Comparison of ENCODE assay signal across 8 cellular contexts in the genomic region with DNA sequence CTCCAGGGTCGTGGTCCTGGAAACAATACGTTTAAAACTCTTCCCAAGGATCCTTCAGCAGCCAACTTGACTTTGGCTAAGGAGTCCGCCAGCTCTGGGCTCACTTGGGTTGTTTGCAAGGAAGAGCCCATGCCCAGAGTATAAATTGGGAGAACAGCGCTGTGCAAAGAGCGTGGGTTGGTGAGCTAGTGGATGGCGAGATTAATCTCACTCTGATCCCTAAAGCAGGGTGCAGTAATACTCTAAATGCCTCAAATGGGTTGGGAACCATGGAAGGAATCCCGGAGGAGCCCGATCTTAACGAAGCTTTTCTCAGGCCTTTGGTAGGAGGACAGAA. TPM values are rescaled to one million over a fixed set of nuclear protein-coding genes. Genes with fewer than 3 reads are reported as not detected.
DNase-seq lines count a peak whose midpoint lies in the region; ATAC-seq and TF ChIP-seq lines count a peak whose summit lies in the region.

No MANE protein-coding gene starts in this region.

- peaks cover 14% of the 10 kb centered on the region for H3K27me3 Mint-ChIP-seq in progenitor cell of endocrine pancreas

- H3K27ac Mint-ChIP-seq in progenitor cell of endocrine pancreas, result peak overlapping the region; percentile 96

- peak overlapping the region; percentile 38; the same call in 1 of the 2 replicates for H3K4me3 ChIP-seq in GM08714 (ENCODE audit: low read length)
- H3K4me3 ChIP-seq in SU-DHL-6 (ENCODE audit: insufficient read depth, low read length, poor library complexity, severe bottlenecking), result peak overlapping the region; percentile 23
- peak overlapping the region; percentile 84 for H3K4me3 ChIP-seq in fibroblast of the aortic adventitia (ENCODE audit: low read depth, low read length)

- peak overlapping the region; percentile 73 for H2AFZ ChIP-seq in SU-DHL-6 (ENCODE audit: low read depth, low read length, severe bottlenecking)

- TF ChIP-seq CTCF in SU-DHL-6 (IDR thresholded peaks at IDR 0.05; ENCODE audit: insufficient read depth, low read length, poor library complexity, severe bottlenecking) (no peak), fibroblast of the aortic adventitia (IDR thresholded peaks at IDR 0.05; ENCODE audit: insufficient read depth, low read length) (no peak), progenitor cell of endocrine pancreas (IDR thresholded peaks at IDR 0.05; ENCODE audit: unreplicated experiment) (no peak), foreskin keratinocyte (conservative IDR thresholded peaks at IDR 0.05) (no peak)

- peaks cover 12% of the 10 kb centered on the region for H3K4me1 Mint-ChIP-seq in progenitor cell of endocrine pancreas (ENCODE audit: low read depth)

- H3K27ac ChIP-seq in SU-DHL-6 (ENCODE audit: low read depth, low read length), result peak overlapping the region; percentile 54
- no peak overlapping the region for H3K27ac ChIP-seq in foreskin keratinocyte

- peaks cover 7% of the 10 kb centered on the region; the same call in 1 of the 2 replicates for H3K9me3 ChIP-seq in SU-DHL-6 (ENCODE audit: insufficient read depth, low read length)

- no peaks in the 10 kb centered on the region for H3K4me1 ChIP-seq in foreskin keratinocyte

- ATAC-seq in foreskin keratinocyte, result no peak

- H4K20me1 ChIP-seq in SU-DHL-6 (ENCODE audit: low read depth, low read length), result no peaks in the 10 kb centered on the region

- DNase-seq in fibroblast of the aortic adventitia (ENCODE audit: low read depth), result no peak
- DNase-seq in progenitor cell of endocrine pancreas (ENCODE audit: low spot score, unreplicated experiment), result no peak
- no peak for DNase-seq in stimulated activated naive CD4-positive, alpha-beta T cell (lab: John Stamatoyannopoulos, UW)
- DNase-seq in foreskin keratinocyte, result no peak
- no peak for DNase-seq in GF-D8 (lab: John Stamatoyannopoulos, UW)
- DNase-seq in NK-92 treated with Interleukin-12 subunit alpha and Interleukin-12 subunit beta, amount 100 ng/mL, for 24 hours (lab: John Stamatoyannopoulos, UW), result no peak

- peaks cover 38% of the 10 kb centered on the region for H3F3A ChIP-seq in SU-DHL-6 (ENCODE audit: insufficient read depth)

- H3K27me3 ChIP-seq in SU-DHL-6 (ENCODE audit: low read length) (no peaks in the 10 kb centered on the region), foreskin keratinocyte (no peaks in the 10 kb centered on the region)

- no peaks in the 10 kb centered on the region for H3K9me3 Mint-ChIP-seq in progenitor cell of endocrine pancreas (ENCODE audit: low read depth)

- peaks cover 7% of the 10 kb centered on the region for H3K36me3 Mint-ChIP-seq in progenitor cell of endocrine pancreas (ENCODE audit: insufficient read depth)

- peaks cover 43% of the 10 kb centered on the region for H3K79me2 ChIP-seq in SU-DHL-6 (ENCODE audit: insufficient read depth, low read length)

- peaks cover 6% of the 10 kb centered on the region; the same call in 1 of the 2 replicates for H3K36me3 ChIP-seq in SU-DHL-6 (ENCODE audit: low read length)

- H3K9me2 ChIP-seq in SU-DHL-6 (replicated peaks; ENCODE audit: insufficient read depth, low read length), result no peaks in the 10 kb centered on the region

- peak overlapping the region; percentile 8; the same call in 1 of the 2 replicates for H3K9ac ChIP-seq in SU-DHL-6 (ENCODE audit: low read length)

- peak overlapping the region; percentile 93 for H3K4me3 Mint-ChIP-seq in progenitor cell of endocrine pancreas (ENCODE audit: low read depth)

- H3K4me2 ChIP-seq in SU-DHL-6 (ENCODE audit: low read depth, low read length, poor library complexity, severe bottlenecking), result peak overlapping the region; percentile 45

RNA-seq across cellular contexts. Expression of a gene that starts 0.5 kb away (rescaled TPM):
- total RNA-seq in fibroblast of the aortic adventitia (ENCODE audit: low replicate concordance) (6.0 and 16.0 TPM in 2 replicates), progenitor cell of endocrine pancreas (15.1 and 17.1 TPM in 2 replicates), foreskin keratinocyte (21.8 and 28.7 TPM in 2 replicates)
- polyA plus RNA-seq in foreskin keratinocyte, result 18.6 and 24.6 TPM in 2 replicates

Comparison
In these comparisons a context has a peak if more than half of its experiments do, and no peak if none do; other contexts are left out.
1. H3K4me3 ChIP-seq: peak in every context shown above with its lines; median percentile 84 in fibroblast of the aortic adventitia; 38 in GM08714; 23 in SU-DHL-6.